19 cellular contexts compared by ENCODE assay signal in genomic region chr9:120866651-120867050, GRCh38. TPM values are rescaled to one million over a fixed set of nuclear protein-coding genes. Genes with fewer than 3 reads are reported as not detected.
DNase-seq lines count a peak whose midpoint lies in the region; ATAC-seq and TF ChIP-seq lines count a peak whose summit lies in the region.
"Had no signal": no experiment of that assay in that cellular context is flagged by ENCODE, and none has a peak within 500 bp of the region (broad histone marks: within the 10 kb centered on the region; RNA-seq: fewer than 3 reads in every experiment).

No MANE protein-coding gene starts in this region.

- no peaks in the 10 kb centered on the region for H3K9me3 Mint-ChIP-seq in activated naive CD4-positive, alpha-beta T cell treated with anti-CD3 and anti-CD28 coated beads, Interleukin-2, amount 10 ng/mL, durations not matched to agents 7 days and 5 days
- H3K9me3 Mint-ChIP-seq: H9 had no signal

- WGBS in esophagus squamous epithelium, 2 donors: 60 to 100% methylated on average over 1 of the region's 6 CpGs

- peak overlapping the region; percentile 62 for H3K27ac Mint-ChIP-seq in activated naive CD4-positive, alpha-beta T cell treated with anti-CD3 and anti-CD28 coated beads, Interleukin-2, amount 10 ng/mL, durations not matched to agents 7 days and 5 days
- H3K27ac Mint-ChIP-seq: H9 had no signal

- intact Hi-C loops in esophagus squamous epithelium (cut with DNase I) (no loop called here), sciatic nerve (cut with DNase I) (no loop called here)

- H3K27me3 ChIP-seq in H7 (ENCODE audit: control insufficient read depth, insufficient read depth, low read length) (no peaks in the 10 kb centered on the region), esophagus squamous epithelium (no peaks in the 10 kb centered on the region)
- H3K27me3 ChIP-seq: BLaER1 treated with 17β-estradiol and CSF1 and Interleukin-3, amounts not matched to agents 10 nM and 100 nM had no signal

- peaks cover 10 to 36% (median 16%) of the 10 kb centered on the region in 3 donors for H3K4me1 ChIP-seq in esophagus squamous epithelium

- DNase-seq in activated naive CD4-positive, alpha-beta T cell treated with anti-CD3 and anti-CD28 coated beads, Interleukin-2, amount 10 ng/mL, durations not matched to agents 7 days and 5 days: no peak
- DNase-seq in activated naive CD4-positive, alpha-beta T cell (lab: John Stamatoyannopoulos, UW): no peak
- DNase-seq in H7: peak; percentile 10
- no peak for DNase-seq in esophagus squamous epithelium (lab: John Stamatoyannopoulos, UW)
- DNase-seq in sciatic nerve (ENCODE audit: low spot score): peak; percentile 18
- DNase-seq in DMS53 (lab: John Stamatoyannopoulos, UW): no peak
- DNase-seq: DMS79 treated with DMSO at 0.1 percent for 48 hours, H9, KG1, MV-4-11, NCI-H1694 treated with DMSO at 0.1 percent for 48 hours, NCI-H510A, NCI-H774, SHP77 treated with DMSO at 0.1 percent for 48 hours had no signal

- H3K27me3 Mint-ChIP-seq in activated naive CD4-positive, alpha-beta T cell treated with anti-CD3 and anti-CD28 coated beads, Interleukin-2, amount 10 ng/mL, durations not matched to agents 7 days and 5 days: no peaks in the 10 kb centered on the region

- H3K4me3 ChIP-seq in H7 (ENCODE audit: insufficient read depth, low read depth, low read length) (no peak overlapping the region), esophagus squamous epithelium (no peak overlapping the region)
- H3K4me3 ChIP-seq: A549; BLaER1 treated with 17β-estradiol and CSF1 and Interleukin-3, amounts not matched to agents 10 nM and 100 nM had no signal

- CTCF ChIA-PET in activated naive CD4-positive, alpha-beta T cell treated with anti-CD3 and anti-CD28 coated beads, Interleukin-2, amount 10 ng/mL, durations not matched to agents 7 days and 5 days (lab: Charles Lee): interaction anchor here (0.9 to 11.3 kb wide), 3 partner anchors 31 to 111 kb away, joined by 3 to 83 read pairs (median 25); no protein-coding TSS in a partner anchor

- no peaks in the 10 kb centered on the region for H3K9me3 ChIP-seq in esophagus squamous epithelium
- H3K9me3 ChIP-seq: A549; BLaER1 treated with 17β-estradiol and CSF1 and Interleukin-3, amounts not matched to agents 10 nM and 100 nM had no signal

- H3K36me3 Mint-ChIP-seq in activated naive CD4-positive, alpha-beta T cell treated with anti-CD3 and anti-CD28 coated beads, Interleukin-2, amount 10 ng/mL, durations not matched to agents 7 days and 5 days: peaks cover 62% of the 10 kb centered on the region

- peaks cover 46% of the 10 kb centered on the region for H3K4me1 Mint-ChIP-seq in activated naive CD4-positive, alpha-beta T cell treated with anti-CD3 and anti-CD28 coated beads, Interleukin-2, amount 10 ng/mL, durations not matched to agents 7 days and 5 days

- TF ChIP-seq CTCF in esophagus squamous epithelium (IDR thresholded peaks at IDR 0.05): no peak

- TF ChIP-seq POLR2A in esophagus squamous epithelium (IDR thresholded peaks at IDR 0.05): no peak

- ATAC-seq in sciatic nerve (no peak), GM21423 (IDR thresholded peaks at IDR 0.05; ENCODE audit: unreplicated experiment) (no peak), GM18867 (IDR thresholded peaks at IDR 0.05; ENCODE audit: unreplicated experiment) (no peak)
- ATAC-seq: A549, HepG2 had no signal

- H3K27ac ChIP-seq in esophagus squamous epithelium: peak overlapping the region in 3 of 4 donors; percentile 38 to 49 (median 39)
- H3K27ac ChIP-seq: A549 had no signal

- H3K4me3 Mint-ChIP-seq in activated naive CD4-positive, alpha-beta T cell treated with anti-CD3 and anti-CD28 coated beads, Interleukin-2, amount 10 ng/mL, durations not matched to agents 7 days and 5 days: no peak overlapping the region
- H3K4me3 Mint-ChIP-seq: H9 had no signal

- H3K36me3 ChIP-seq in H7 (replicated peaks; ENCODE audit: control insufficient read depth, insufficient read depth, low read length) (peaks cover 14% of the 10 kb centered on the region), esophagus squamous epithelium (peaks cover 7 to 70% (median 11%) of the 10 kb centered on the region in 3 donors)

RNA-seq across cellular contexts. Expression of gene PHF19, which starts 10.3 kb away (rescaled TPM):
- total RNA-seq in H7 (2014; rRNA removed; shearing (Covaris generic)): 35.5 and 40.1 TPM in 2 replicates
- total RNA-seq in esophagus squamous epithelium (10 to 100 TPM; 12.8 to 40.0 (median 30.9) TPM), sciatic nerve (29.3 TPM)

RNA-seq across cellular contexts. Expression of gene PSMD5, which starts 23.9 kb away (rescaled TPM):
- total RNA-seq in H7 (2014; rRNA removed; shearing (Covaris generic)): 24.3 and 25.6 TPM in 2 replicates
- total RNA-seq in esophagus squamous epithelium (10 to 100 TPM; 21.4 to 35.3 (median 33.3) TPM), sciatic nerve (39.0 TPM)

RNA-seq across cellular contexts. Expression of gene TRAF1, which starts 59.9 kb away (rescaled TPM):
- 0.97 and 1.4 TPM in 2 replicates for total RNA-seq in H7 (2014; rRNA removed; shearing (Covaris generic))
- total RNA-seq in esophagus squamous epithelium (1 to 10 TPM; 2.5 to 5.7 (median 2.8) TPM), sciatic nerve (8.0 TPM)

Comparison
In these comparisons a context has a peak if more than half of its experiments do, and no peak if none do; other contexts are left out.
1. DNase-seq: peak in H7 (single experiment) and sciatic nerve (single experiment); none in activated naive CD4-positive, alpha-beta T cell treated with anti-CD3 and anti-CD28 coated beads, Interleukin-2, amount 10 ng/mL, durations not matched to agents 7 days and 5 days (single experiment), activated naive CD4-positive, alpha-beta T cell (0 of 4), esophagus squamous epithelium (single experiment) and DMS53 (single experiment).